11 cellular contexts compared by ENCODE assay signal in genomic region chr15:66153549-66154415, GRCh38.
A peak's percentile ranks its signal among the peaks of the same experiment; 100 is the strongest.
DNase-seq lines count a peak whose midpoint lies in the region; ATAC-seq lines count a peak whose summit lies in the region.
"Had no signal": no experiment of that assay in that cellular context is flagged by ENCODE, and none has a peak within 500 bp of the region (broad histone marks: within the 10 kb centered on the region; RNA-seq: fewer than 3 reads in every experiment).

No MANE protein-coding gene starts in this region.

- H3K27me3 Mint-ChIP-seq in activated CD4-positive, alpha-beta T cell treated with anti-CD3 and anti-CD28 coated beads, Interleukin-2, amount 10 ng/mL, durations not matched to agents 24 days and 14 days = peaks cover 7% of the 10 kb centered on the region

- intact Hi-C loops in activated CD4-positive, alpha-beta T cell treated with anti-CD3 and anti-CD28 coated beads, Interleukin-2, amount 10 ng/mL, durations not matched to agents 24 days and 14 days (cut with micrococcal nuclease) = no loop called here

- no peaks in the 10 kb centered on the region for H3K36me3 ChIP-seq in Karpas-422 (ENCODE audit: insufficient read depth, low read length)
- H3K36me3 ChIP-seq: ovary had no signal

- no peak overlapping the region for H2AFZ ChIP-seq in Karpas-422 (ENCODE audit: low read length)

- peaks cover 11% of the 10 kb centered on the region for H3K4me1 ChIP-seq in Karpas-422 (ENCODE audit: low read length)

- no peak overlapping the region for H3K4me3 ChIP-seq in Karpas-422 (ENCODE audit: low read length)
- H3K4me3 ChIP-seq: ovary had no signal

- H3K79me2 ChIP-seq in Karpas-422 (ENCODE audit: low read length) = no peaks in the 10 kb centered on the region

- H3K4me2 ChIP-seq in Karpas-422 (ENCODE audit: low read depth, low read length, poor library complexity, severe bottlenecking) = peak overlapping the region; percentile 17

- H3K9me2 ChIP-seq in Karpas-422 (replicated peaks; ENCODE audit: insufficient read depth, low read length) = no peaks in the 10 kb centered on the region

- no peaks in the 10 kb centered on the region for H3K9me3 ChIP-seq in Karpas-422 (ENCODE audit: low read length)
- H3K9me3 ChIP-seq: ovary had no signal

- H3K27me3 ChIP-seq in Karpas-422 (ENCODE audit: low read length) = no peaks in the 10 kb centered on the region
- H3K27me3 ChIP-seq: ovary had no signal

- no peaks in the 10 kb centered on the region for H3K4me1 Mint-ChIP-seq in activated CD4-positive, alpha-beta T cell treated with anti-CD3 and anti-CD28 coated beads, Interleukin-2, amount 10 ng/mL, durations not matched to agents 24 days and 14 days

- H3K4me3 Mint-ChIP-seq in activated CD4-positive, alpha-beta T cell treated with anti-CD3 and anti-CD28 coated beads, Interleukin-2, amount 10 ng/mL, durations not matched to agents 24 days and 14 days = no peak overlapping the region
- H3K4me3 Mint-ChIP-seq: T-helper 2 cell treated with Interferon-gamma antibody and Interleukin-4, amounts not matched to agents 5 μg/mL and 100 μg/mL, for 36 hours had no signal

- DNase-seq in Karpas-422 = peak; percentile 53
- DNase-seq in SW480 (ENCODE audit: low spot score) = peak; percentile 50
- DNase-seq in activated CD8-positive, alpha-beta memory T cell treated with anti-CD3 and anti-CD28 coated beads for 24 hours = no peak
- no peak for DNase-seq in SKM-1 treated with dmso at 0.1 percent for 144 hours (lab: John Stamatoyannopoulos, UW; ENCODE audit: unreplicated experiment)
- DNase-seq in activated CD4-positive, alpha-beta T cell treated with anti-CD3 and anti-CD28 coated beads, Interleukin-2, amount 10 ng/mL, durations not matched to agents 24 days and 14 days = no peak
- no peak for DNase-seq in EL
- DNase-seq: IMR-90, ovary had no signal

- H3K27ac Mint-ChIP-seq in activated CD4-positive, alpha-beta T cell treated with anti-CD3 and anti-CD28 coated beads, Interleukin-2, amount 10 ng/mL, durations not matched to agents 24 days and 14 days = no peak overlapping the region
- H3K27ac Mint-ChIP-seq: T-helper 2 cell treated with Interferon-gamma antibody and Interleukin-4, amounts not matched to agents 5 μg/mL and 100 μg/mL, for 36 hours had no signal

- no peak overlapping the region for H3K27ac ChIP-seq in Karpas-422 (ENCODE audit: low read length)
- H3K27ac ChIP-seq: ovary had no signal

- H3K36me3 Mint-ChIP-seq in activated CD4-positive, alpha-beta T cell treated with anti-CD3 and anti-CD28 coated beads, Interleukin-2, amount 10 ng/mL, durations not matched to agents 24 days and 14 days (ENCODE audit: low read depth) = no peaks in the 10 kb centered on the region

- no peaks in the 10 kb centered on the region for H3K9me3 Mint-ChIP-seq in activated CD4-positive, alpha-beta T cell treated with anti-CD3 and anti-CD28 coated beads, Interleukin-2, amount 10 ng/mL, durations not matched to agents 24 days and 14 days
- H3K9me3 Mint-ChIP-seq: T-helper 2 cell treated with Interferon-gamma antibody and Interleukin-4, amounts not matched to agents 5 μg/mL and 100 μg/mL, for 36 hours had no signal

- ATAC-seq in GM18861 (IDR thresholded peaks at IDR 0.05; ENCODE audit: unreplicated experiment) = peak; percentile 64
- ATAC-seq in GM21825 (IDR thresholded peaks at IDR 0.05; ENCODE audit: unreplicated experiment) = peak; percentile 88

- no peaks in the 10 kb centered on the region for H4K20me1 ChIP-seq in Karpas-422 (ENCODE audit: insufficient read depth, low read depth, low read length)

- H3K9ac ChIP-seq in Karpas-422 (ENCODE audit: low read length) = no peak overlapping the region

Comparison
In these comparisons a context has a peak if more than half of its experiments do, and no peak if none do; other contexts are left out.
1. DNase-seq: peak in Karpas-422 (single experiment) and SW480 (single experiment); none in activated CD8-positive, alpha-beta memory T cell treated with anti-CD3 and anti-CD28 coated beads for 24 hours (single experiment), SKM-1 treated with dmso at 0.1 percent for 144 hours (single experiment), activated CD4-positive, alpha-beta T cell treated with anti-CD3 and anti-CD28 coated beads, Interleukin-2, amount 10 ng/mL, durations not matched to agents 24 days and 14 days (single experiment) and EL (single experiment).